In genomic region chr12:47245623-47246022, GRCh38 we compare ENCODE assay signal across 30 cellular contexts.
"Had no signal": no experiment of that assay in that cellular context is flagged by ENCODE, and none has a peak within 500 bp of the region (broad histone marks: within the 10 kb centered on the region; RNA-seq: fewer than 3 reads in every experiment).

No MANE protein-coding gene starts in this region.

- H3K4me3 Mint-ChIP-seq: activated CD4-positive, alpha-beta memory T cell treated with anti-CD3 and anti-CD28 coated beads, Interleukin-2, amount 10 ng/mL, durations not matched to agents 7 days and 5 days; activated CD4-positive, alpha-beta T cell treated with anti-CD3 and anti-CD28 coated beads for 36 hours; activated naive CD4-positive, alpha-beta T cell treated with anti-CD3 and anti-CD28 coated beads, Interleukin-2, amount 10 ng/mL, durations not matched to agents 7 days and 5 days; activated naive CD8-positive, alpha-beta T cell treated with anti-CD3 and anti-CD28 coated beads for 36 hours; activated T-cell treated with anti-CD3 and anti-CD28 coated beads, Interleukin-2, amount 50 U/mL, for 72 hours had no signal

- H3K27me3 ChIP-seq: breast epithelium, colonic mucosa, Peyer's patch, SJSA1 had no signal

- ATAC-seq: activated CD4-positive, alpha-beta T cell treated with anti-CD3 and anti-CD28 coated beads for 36 hours; activated T-cell treated with anti-CD3 and anti-CD28 coated beads, Interleukin-2, amount 50 U/mL, for 72 hours; SK-N-SH treated with all-trans-retinoic acid at 6 μM for 48 hours had no signal

- H3K4me1 Mint-ChIP-seq: activated CD4-positive, alpha-beta T cell treated with anti-CD3 and anti-CD28 coated beads for 36 hours had no signal

- H3K4me3 ChIP-seq: breast epithelium, colonic mucosa, Peyer's patch, SJSA1 had no signal

- H3K27ac ChIP-seq: breast epithelium, colonic mucosa, Peyer's patch, SJSA1 had no signal

- H3K4me1 ChIP-seq: breast epithelium, colonic mucosa, Peyer's patch had no signal

- H3K27ac Mint-ChIP-seq: activated CD4-positive, alpha-beta memory T cell treated with anti-CD3 and anti-CD28 coated beads, Interleukin-2, amount 10 ng/mL, durations not matched to agents 7 days and 5 days; activated CD4-positive, alpha-beta T cell treated with anti-CD3 and anti-CD28 coated beads for 36 hours; activated naive CD4-positive, alpha-beta T cell treated with anti-CD3 and anti-CD28 coated beads, Interleukin-2, amount 10 ng/mL, durations not matched to agents 7 days and 5 days; activated naive CD8-positive, alpha-beta T cell treated with anti-CD3 and anti-CD28 coated beads for 36 hours; activated T-cell treated with anti-CD3 and anti-CD28 coated beads, Interleukin-2, amount 50 U/mL, for 72 hours; activated T-helper 2 cell treated with anti-CD3 and anti-CD28 coated beads, Interferon-gamma antibody, Interleukin-2, Interleukin-4, amounts not matched to agents 10 μg/mL and 5 μg/mL and 100 μg/mL, durations not matched to agents 14 hours and 24 hours and 36 hours had no signal

- DNase-seq: activated CD4-positive, alpha-beta memory T cell treated with anti-CD3 and anti-CD28 coated beads, Interleukin-2, amount 10 ng/mL, durations not matched to agents 7 days and 5 days; activated CD4-positive, alpha-beta T cell treated with anti-CD3 and anti-CD28 coated beads for 36 hours; activated CD4-positive, alpha-beta T cell treated with anti-CD3 and anti-CD28 coated beads, Interleukin-2, amount 50 U/mL, for 1 hour; activated CD4-positive, CD25-positive, alpha-beta regulatory T cell; activated CD8-positive, alpha-beta memory T cell treated with anti-CD3 and anti-CD28 coated beads, Interleukin-2, amount 50 U/mL, for 4 hours; activated gamma-delta T cell treated with Interleukin-2 at 50 U/mL for 16 hours; activated naive CD4-positive, alpha-beta T cell treated with anti-CD3 and anti-CD28 coated beads, Interleukin-2, amount 10 ng/mL, durations not matched to agents 7 days and 5 days; activated naive CD8-positive, alpha-beta T cell treated with anti-CD3 and anti-CD28 coated beads for 36 hours; activated T-cell treated with anti-CD3 and anti-CD28 coated beads, Interleukin-2, amount 50 U/mL, for 72 hours; anterior cingulate cortex; caudate nucleus; colonic mucosa; Kasumi-1; NCI-H1092; NCI-H1417; NCI-H1694; NCI-H2029; NCI-H2107; NCI-H2171 treated with DMSO at 0.1 percent for 48 hours; NCI-H345; NCI-H510A; NCI-H526 treated with DMSO at 0.1 percent for 48 hours; NCI-H82; Peyer's patch; SHP77; SW 1271 had no signal

- H3K9me3 ChIP-seq: breast epithelium, colonic mucosa, Peyer's patch, SJSA1 had no signal

- H3K27me3 Mint-ChIP-seq: activated CD4-positive, alpha-beta memory T cell treated with anti-CD3 and anti-CD28 coated beads, Interleukin-2, amount 10 ng/mL, durations not matched to agents 7 days and 5 days; activated CD4-positive, alpha-beta T cell treated with anti-CD3 and anti-CD28 coated beads for 36 hours; activated naive CD4-positive, alpha-beta T cell treated with anti-CD3 and anti-CD28 coated beads, Interleukin-2, amount 10 ng/mL, durations not matched to agents 7 days and 5 days; activated naive CD8-positive, alpha-beta T cell treated with anti-CD3 and anti-CD28 coated beads for 36 hours had no signal

- H3K36me3 ChIP-seq: breast epithelium, colonic mucosa, Peyer's patch, SJSA1 had no signal
